23 cellular contexts compared by ENCODE assay signal in genomic region chr22:31940506-31940905, GRCh38.
"Had no signal": no experiment of that assay in that cellular context is flagged by ENCODE, and none has a peak within 500 bp of the region (broad histone marks: within the 10 kb centered on the region; RNA-seq: fewer than 3 reads in every experiment).

No MANE protein-coding gene starts in this region.

- FAIRE-seq: RCC 7860 had no signal

- H3K27ac ChIP-seq: HL-60, KMS-11, RWPE1 had no signal

- H3K27ac Mint-ChIP-seq: T-cell had no signal

- H3K36me3 Mint-ChIP-seq: T-cell had no signal

- H3K4me3 Mint-ChIP-seq: T-cell had no signal

- H3K9ac ChIP-seq: KMS-11, SK-N-SH had no signal

- ATAC-seq: T-cell had no signal

- H3K4me2 ChIP-seq: KMS-11, SK-N-SH had no signal

- H3K9me3 Mint-ChIP-seq: T-cell had no signal

- DNase-seq: IMR-90, Kasumi-1, MM.1S, NCI-H1092 treated with DMSO at 0.1 percent for 48 hours, NCI-H1436, NCI-H187, NCI-H2029, NCI-H2081 treated with DMSO at 0.1 percent for 48 hours, NCI-H2171 treated with DMSO at 0.1 percent for 48 hours, NCI-H2227 treated with DMSO at 0.1 percent for 48 hours, NCI-H446, NCI-H510A, NCI-H524 treated with DMSO at 0.1 percent for 48 hours, NCI-H69, NCI-H774, SHP77, SK-N-SH, SW 1271, T-cell had no signal

- H3K9me3 ChIP-seq: SK-N-SH had no signal
